In genomic region chr1:52139817-52140540, GRCh38 we compare ENCODE assay signal across 8 cellular contexts. TPM values are rescaled to one million over a fixed set of nuclear protein-coding genes. Genes with fewer than 3 reads are reported as not detected.
DNase-seq lines count a peak whose midpoint lies in the region; ATAC-seq and TF ChIP-seq lines count a peak whose summit lies in the region.

No MANE protein-coding gene starts in this region.

- peaks cover 22% of the 10 kb centered on the region for H3K4me1 Mint-ChIP-seq in activated CD4-positive, alpha-beta T cell treated with anti-CD3 and anti-CD28 coated beads, Interleukin-2, amount 10 ng/mL, durations not matched to agents 24 days and 14 days
- H3K4me1 Mint-ChIP-seq in neural progenitor cell = peaks cover 10% of the 10 kb centered on the region

- H3K4me3 ChIP-seq in foreskin fibroblast (ENCODE audit: low read depth in 1 of 2, low read length in 2 of 2) (no peak overlapping the region), right cardiac atrium (ENCODE audit: low read length) (no peak overlapping the region), neural progenitor cell (no peak overlapping the region)

- no peaks in the 10 kb centered on the region for H3K36me3 ChIP-seq in neural progenitor cell

- peaks cover 7% of the 10 kb centered on the region for H4K20me1 ChIP-seq in neural progenitor cell (ENCODE audit: low read depth)

- DNase-seq in activated effector memory CD4-positive, alpha-beta T cell treated with anti-CD3 and anti-CD28 coated beads, Interleukin-2, amount 50 U/mL, for 16 hours = peak; percentile 65
- no peak for DNase-seq in activated effector memory CD4-positive, alpha-beta T cell treated with Interleukin-2 at 50 U/mL for 16 hours
- peak; percentile 68 for DNase-seq in activated CD4-positive, alpha-beta T cell treated with anti-CD3 and anti-CD28 coated beads, Interleukin-2, amount 10 ng/mL, durations not matched to agents 24 days and 14 days
- peak; percentile 87 to 92 for DNase-seq in foreskin fibroblast
- DNase-seq in sciatic nerve (ENCODE audit: low spot score) = no peak
- no peak for DNase-seq in right cardiac atrium
- no peak for DNase-seq in neural progenitor cell (ENCODE audit: low spot score)

- H3F3A ChIP-seq in neural progenitor cell (ENCODE audit: low read depth) = peaks cover 16% of the 10 kb centered on the region

- ATAC-seq in HG03159 (IDR thresholded peaks at IDR 0.05; ENCODE audit: unreplicated experiment) (peak; percentile 63), sciatic nerve (no peak), right cardiac atrium (no peak)

- H3K4me1 ChIP-seq in right cardiac atrium (ENCODE audit: control insufficient read depth, insufficient read depth, low read length) = peaks cover 2% of the 10 kb centered on the region
- H3K4me1 ChIP-seq in neural progenitor cell = peaks cover 9% of the 10 kb centered on the region

- peaks cover 28% of the 10 kb centered on the region for H3K79me2 ChIP-seq in neural progenitor cell (ENCODE audit: low read depth)

- H3K27me3 Mint-ChIP-seq in activated CD4-positive, alpha-beta T cell treated with anti-CD3 and anti-CD28 coated beads, Interleukin-2, amount 10 ng/mL, durations not matched to agents 24 days and 14 days = peaks cover 29% of the 10 kb centered on the region
- H3K27me3 Mint-ChIP-seq in neural progenitor cell (ENCODE audit: insufficient read depth, low read depth) = no peaks in the 10 kb centered on the region

- 68% methylated on average over 5 of the region's 5 CpGs for WGBS in right cardiac atrium

- H3K27me3 ChIP-seq in right cardiac atrium (ENCODE audit: control insufficient read depth, insufficient read depth) (no peaks in the 10 kb centered on the region), neural progenitor cell (peaks cover 24% of the 10 kb centered on the region)

- no peaks in the 10 kb centered on the region for H3K9me3 Mint-ChIP-seq in activated CD4-positive, alpha-beta T cell treated with anti-CD3 and anti-CD28 coated beads, Interleukin-2, amount 10 ng/mL, durations not matched to agents 24 days and 14 days
- no peaks in the 10 kb centered on the region for H3K9me3 Mint-ChIP-seq in neural progenitor cell

- intact Hi-C loops in activated CD4-positive, alpha-beta T cell treated with anti-CD3 and anti-CD28 coated beads, Interleukin-2, amount 10 ng/mL, durations not matched to agents 24 days and 14 days (cut with micrococcal nuclease) = loop anchor here (1.0 to 5.0 kb wide), 6 partner anchors 38 to 547 kb away; partner anchors contain the start of genes BTF3L4 and CC2D1B
- intact Hi-C loops in sciatic nerve (cut with DNase I) = no loop called here
- intact Hi-C loops in right cardiac atrium (cut with DNase I) = loop anchor here in 1 of 4 donors (5.0 kb wide), 1 partner anchor 157 kb away; no protein-coding TSS in a partner anchor

- no peak overlapping the region for H3K27ac ChIP-seq in right cardiac atrium (ENCODE audit: low read length)
- no peak overlapping the region for H3K27ac ChIP-seq in neural progenitor cell

- no peak overlapping the region for H3K4me2 ChIP-seq in neural progenitor cell

- TF ChIP-seq CTCF in foreskin fibroblast (IDR thresholded peaks at IDR 0.05; ENCODE audit: low read depth, low read length) (no peak), neural progenitor cell (IDR thresholded peaks at IDR 0.05) (no peak)

- H2AFZ ChIP-seq in neural progenitor cell (replicated peaks) = no peak overlapping the region

- H3K36me3 Mint-ChIP-seq in activated CD4-positive, alpha-beta T cell treated with anti-CD3 and anti-CD28 coated beads, Interleukin-2, amount 10 ng/mL, durations not matched to agents 24 days and 14 days (ENCODE audit: low read depth) = no peaks in the 10 kb centered on the region
- no peaks in the 10 kb centered on the region for H3K36me3 Mint-ChIP-seq in neural progenitor cell

- H3K9me3 ChIP-seq in right cardiac atrium (ENCODE audit: control insufficient read depth, low read length) (no peaks in the 10 kb centered on the region), neural progenitor cell (ENCODE audit: low read depth) (no peaks in the 10 kb centered on the region)

- H3K9ac ChIP-seq in neural progenitor cell = no peak overlapping the region

- peak overlapping the region; percentile 2 for H3K4me3 Mint-ChIP-seq in activated CD4-positive, alpha-beta T cell treated with anti-CD3 and anti-CD28 coated beads, Interleukin-2, amount 10 ng/mL, durations not matched to agents 24 days and 14 days
- no peak overlapping the region for H3K4me3 Mint-ChIP-seq in neural progenitor cell

- H3K27ac Mint-ChIP-seq in activated CD4-positive, alpha-beta T cell treated with anti-CD3 and anti-CD28 coated beads, Interleukin-2, amount 10 ng/mL, durations not matched to agents 24 days and 14 days = peak overlapping the region; percentile 5
- no peak overlapping the region for H3K27ac Mint-ChIP-seq in neural progenitor cell

RNA-seq across cellular contexts. Expression of gene ZFYVE9, which starts 1.9 kb away (rescaled TPM):
- 3.9 and 4.3 TPM in 2 replicates for total RNA-seq in activated CD4-positive, alpha-beta T cell treated with anti-CD3 and anti-CD28 coated beads, Interleukin-2, amount 10 ng/mL, durations not matched to agents 24 days and 14 days
- 35.8 TPM for total RNA-seq in sciatic nerve
- 10 to 100 TPM; 18.8 to 21.3 (median 20.1) TPM for total RNA-seq in right cardiac atrium
- 6.2 TPM for polyA plus RNA-seq in right cardiac atrium
- total RNA-seq in neural progenitor cell (ENCODE audit: low replicate concordance) = 32.9 and 42.7 TPM in 2 replicates

Comparison
In these comparisons a context has a peak if more than half of its experiments do, and no peak if none do; other contexts are left out.
1. DNase-seq: peak in activated effector memory CD4-positive, alpha-beta T cell treated with anti-CD3 and anti-CD28 coated beads, Interleukin-2, amount 50 U/mL, for 16 hours (single experiment), activated CD4-positive, alpha-beta T cell treated with anti-CD3 and anti-CD28 coated beads, Interleukin-2, amount 10 ng/mL, durations not matched to agents 24 days and 14 days (single experiment) and foreskin fibroblast (2 of 2); none in activated effector memory CD4-positive, alpha-beta T cell treated with Interleukin-2 at 50 U/mL for 16 hours (single experiment), sciatic nerve (single experiment), right cardiac atrium (0 of 3) and neural progenitor cell (single experiment).